Comparison of ENCODE assay signal across 2 cellular contexts in the genomic region with DNA sequence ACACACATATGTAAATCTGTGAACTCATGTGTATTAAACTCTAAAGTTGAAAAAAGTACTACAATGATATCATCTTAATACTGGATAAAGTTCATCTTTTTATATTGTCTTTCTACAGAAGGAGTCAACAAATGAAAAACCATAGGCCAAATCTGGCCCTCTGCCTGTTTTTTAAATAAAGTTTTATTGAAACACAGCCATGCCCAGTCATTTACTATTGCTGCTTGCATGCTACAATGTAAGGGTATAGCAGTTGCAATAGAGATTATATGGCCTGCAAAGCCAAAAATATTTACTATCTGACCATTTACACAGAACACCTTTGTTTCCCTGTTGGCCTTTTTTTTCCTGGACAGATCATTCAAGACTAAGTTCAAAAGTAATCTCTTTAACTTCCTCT.
TF ChIP-seq lines count a peak whose summit lies in the region.

No MANE protein-coding gene starts in this region.

TF ChIP-seq in GM12878, 131 proteins besides CTCF, POLR2A, EP300 and RAD21:
- TF ChIP-seq, protein P1, sequence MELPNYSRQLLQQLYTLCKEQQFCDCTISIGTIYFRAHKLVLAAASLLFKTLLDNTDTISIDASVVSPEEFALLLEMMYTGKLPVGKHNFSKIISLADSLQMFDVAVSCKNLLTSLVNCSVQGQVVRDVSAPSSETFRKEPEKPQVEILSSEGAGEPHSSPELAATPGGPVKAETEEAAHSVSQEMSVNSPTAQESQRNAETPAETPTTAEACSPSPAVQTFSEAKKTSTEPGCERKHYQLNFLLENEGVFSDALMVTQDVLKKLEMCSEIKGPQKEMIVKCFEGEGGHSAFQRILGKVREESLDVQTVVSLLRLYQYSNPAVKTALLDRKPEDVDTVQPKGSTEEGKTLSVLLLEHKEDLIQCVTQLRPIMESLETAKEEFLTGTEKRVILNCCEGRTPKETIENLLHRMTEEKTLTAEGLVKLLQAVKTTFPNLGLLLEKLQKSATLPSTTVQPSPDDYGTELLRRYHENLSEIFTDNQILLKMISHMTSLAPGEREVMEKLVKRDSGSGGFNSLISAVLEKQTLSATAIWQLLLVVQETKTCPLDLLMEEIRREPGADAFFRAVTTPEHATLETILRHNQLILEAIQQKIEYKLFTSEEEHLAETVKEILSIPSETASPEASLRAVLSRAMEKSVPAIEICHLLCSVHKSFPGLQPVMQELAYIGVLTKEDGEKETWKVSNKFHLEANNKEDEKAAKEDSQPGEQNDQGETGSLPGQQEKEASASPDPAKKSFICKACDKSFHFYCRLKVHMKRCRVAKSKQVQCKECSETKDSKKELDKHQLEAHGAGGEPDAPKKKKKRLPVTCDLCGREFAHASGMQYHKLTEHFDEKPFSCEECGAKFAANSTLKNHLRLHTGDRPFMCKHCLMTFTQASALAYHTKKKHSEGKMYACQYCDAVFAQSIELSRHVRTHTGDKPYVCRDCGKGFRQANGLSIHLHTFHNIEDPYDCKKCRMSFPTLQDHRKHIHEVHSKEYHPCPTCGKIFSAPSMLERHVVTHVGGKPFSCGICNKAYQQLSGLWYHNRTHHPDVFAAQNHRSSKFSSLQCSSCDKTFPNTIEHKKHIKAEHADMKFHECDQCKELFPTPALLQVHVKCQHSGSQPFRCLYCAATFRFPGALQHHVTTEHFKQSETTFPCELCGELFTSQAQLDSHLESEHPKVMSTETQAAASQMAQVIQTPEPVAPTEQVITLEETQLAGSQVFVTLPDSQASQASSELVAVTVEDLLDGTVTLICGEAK (IDR thresholded peaks at IDR 0.05; ENCODE audit: borderline replicate concordance): peak; percentile 54; the same call in 1 of the 2 replicates
- TF ChIP-seq, protein P2, sequence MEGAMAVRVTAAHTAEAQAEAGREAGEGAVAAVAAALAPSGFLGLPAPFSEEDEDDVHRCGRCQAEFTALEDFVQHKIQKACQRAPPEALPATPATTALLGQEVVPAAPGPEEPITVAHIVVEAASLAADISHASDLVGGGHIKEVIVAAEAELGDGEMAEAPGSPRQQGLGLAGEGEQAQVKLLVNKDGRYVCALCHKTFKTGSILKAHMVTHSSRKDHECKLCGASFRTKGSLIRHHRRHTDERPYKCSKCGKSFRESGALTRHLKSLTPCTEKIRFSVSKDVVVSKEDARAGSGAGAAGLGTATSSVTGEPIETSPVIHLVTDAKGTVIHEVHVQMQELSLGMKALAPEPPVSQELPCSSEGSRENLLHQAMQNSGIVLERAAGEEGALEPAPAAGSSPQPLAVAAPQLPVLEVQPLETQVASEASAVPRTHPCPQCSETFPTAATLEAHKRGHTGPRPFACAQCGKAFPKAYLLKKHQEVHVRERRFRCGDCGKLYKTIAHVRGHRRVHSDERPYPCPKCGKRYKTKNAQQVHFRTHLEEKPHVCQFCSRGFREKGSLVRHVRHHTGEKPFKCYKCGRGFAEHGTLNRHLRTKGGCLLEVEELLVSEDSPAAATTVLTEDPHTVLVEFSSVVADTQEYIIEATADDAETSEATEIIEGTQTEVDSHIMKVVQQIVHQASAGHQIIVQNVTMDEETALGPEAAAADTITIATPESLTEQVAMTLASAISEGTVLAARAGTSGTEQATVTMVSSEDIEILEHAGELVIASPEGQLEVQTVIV (IDR thresholded peaks at IDR 0.05; ENCODE audit: borderline replicate concordance, partially characterized antibody): no peak

TF ChIP-seq in K562, 482 proteins besides CTCF, POLR2A, EP300 and RAD21 (continued from another document):
- TF ChIP-seq, protein P1 (IDR thresholded peaks at IDR 0.05): peak; percentile 90
- TF ChIP-seq, protein P1 (CRISPR knock-in tag; IDR thresholded peaks at IDR 0.05): 0 out of 2 replicates have a peak, but pooled peaks have one; percentile 31
